In genomic region chr1:32988665-32989064, GRCh38 we compare ENCODE assay signal across 10 cellular contexts. TPM values are rescaled to one million over a fixed set of nuclear protein-coding genes. Genes with fewer than 3 reads are reported as not detected.
A peak's percentile ranks its signal among the peaks of the same experiment; 100 is the strongest.
DNase-seq lines count a peak whose midpoint lies in the region; ATAC-seq and TF ChIP-seq lines count a peak whose summit lies in the region.
"Had no signal": no experiment of that assay in that cellular context is flagged by ENCODE, and none has a peak within 500 bp of the region (broad histone marks: within the 10 kb centered on the region; RNA-seq: fewer than 3 reads in every experiment).

No MANE protein-coding gene starts in this region.

- no peak for TF ChIP-seq POLR2A in testis (IDR thresholded peaks at IDR 0.05)

- POLR2A ChIA-PET in activated CD4-positive, alpha-beta memory T cell treated with anti-CD3 and anti-CD28 coated beads, Interleukin-2, amount 10 ng/mL, durations not matched to agents 7 days and 5 days (lab: Charles Lee), result interaction anchor here (1.0 to 2.2 kb wide), 6 partner anchors 8 to 26 kb away, joined by 3 to 9 read pairs (median 5); partner anchors contain the start of gene RNF19B

- no peaks in the 10 kb centered on the region for H3K27me3 Mint-ChIP-seq in activated CD4-positive, alpha-beta memory T cell treated with anti-CD3 and anti-CD28 coated beads, Interleukin-2, amount 10 ng/mL, durations not matched to agents 7 days and 5 days

- H3K27me3 ChIP-seq in GM23248 (replicated peaks; ENCODE audit: insufficient read depth) (no peaks in the 10 kb centered on the region), skeletal muscle satellite cell (ENCODE audit: control insufficient read depth, insufficient read depth, low read length) (no peaks in the 10 kb centered on the region), testis (no peaks in the 10 kb centered on the region)

- TF ChIP-seq CTCF in fibroblast of villous mesenchyme (IDR thresholded peaks at IDR 0.05; ENCODE audit: insufficient read depth, low read depth, low read length) (no peak), testis (IDR thresholded peaks at IDR 0.05) (no peak)

- H4K20me1 ChIP-seq in GM23248 (ENCODE audit: insufficient read depth), result no peaks in the 10 kb centered on the region

- no peaks in the 10 kb centered on the region for H3K9me3 ChIP-seq in GM23248 (ENCODE audit: low read depth)
- H3K9me3 ChIP-seq in skeletal muscle satellite cell (replicated peaks; ENCODE audit: low read length), result no peaks in the 10 kb centered on the region
- H3K9me3 ChIP-seq in testis, result no peaks in the 10 kb centered on the region

- H3K4me3 Mint-ChIP-seq in activated CD4-positive, alpha-beta memory T cell treated with anti-CD3 and anti-CD28 coated beads, Interleukin-2, amount 10 ng/mL, durations not matched to agents 7 days and 5 days, result no peak overlapping the region
- H3K4me3 Mint-ChIP-seq: H9 had no signal

- no peak for ATAC-seq in HG02798 (IDR thresholded peaks at IDR 0.05; ENCODE audit: poor library complexity, unreplicated experiment)
- ATAC-seq in GM18502 (IDR thresholded peaks at IDR 0.05; ENCODE audit: poor library complexity, unreplicated experiment), result no peak

- no peaks in the 10 kb centered on the region for H3K9me3 Mint-ChIP-seq in activated CD4-positive, alpha-beta memory T cell treated with anti-CD3 and anti-CD28 coated beads, Interleukin-2, amount 10 ng/mL, durations not matched to agents 7 days and 5 days
- H3K9me3 Mint-ChIP-seq: H9 had no signal

- H3K79me2 ChIP-seq in GM23248 (ENCODE audit: insufficient read depth), result no peaks in the 10 kb centered on the region

- in situ Hi-C loops in GM23248 (cut with MboI), result no loop called here

- H3K9ac ChIP-seq in GM23248, result peak overlapping the region; percentile 65
- peak overlapping the region; percentile 60 for H3K9ac ChIP-seq in skeletal muscle satellite cell (ENCODE audit: low read depth, low read length)

- H3K27ac Mint-ChIP-seq in activated CD4-positive, alpha-beta memory T cell treated with anti-CD3 and anti-CD28 coated beads, Interleukin-2, amount 10 ng/mL, durations not matched to agents 7 days and 5 days, result peak overlapping the region; percentile 79

- H3K4me1 Mint-ChIP-seq in activated CD4-positive, alpha-beta memory T cell treated with anti-CD3 and anti-CD28 coated beads, Interleukin-2, amount 10 ng/mL, durations not matched to agents 7 days and 5 days, result peaks cover 90% of the 10 kb centered on the region

- peaks cover 8% of the 10 kb centered on the region for H3K36me3 Mint-ChIP-seq in activated CD4-positive, alpha-beta memory T cell treated with anti-CD3 and anti-CD28 coated beads, Interleukin-2, amount 10 ng/mL, durations not matched to agents 7 days and 5 days (ENCODE audit: low read depth)

- H3K9me2 ChIP-seq in GM23248 (ENCODE audit: insufficient read depth), result no peaks in the 10 kb centered on the region

- intact Hi-C loops in testis (cut with DNase I; ENCODE audit: low total_unique reads), result no loop called here

- peak; percentile 82 for DNase-seq in GM23248
- no peak for DNase-seq in activated CD4-positive, alpha-beta memory T cell treated with anti-CD3 and anti-CD28 coated beads, Interleukin-2, amount 10 ng/mL, durations not matched to agents 7 days and 5 days
- DNase-seq in fibroblast of villous mesenchyme (ENCODE audit: low read depth), result peak; percentile 79
- DNase-seq in testis, result no peak
- DNase-seq in NCI-H2107 treated with DMSO at 0.1 percent for 48 hours (lab: John Stamatoyannopoulos, UW; ENCODE audit: unreplicated experiment), result no peak
- DNase-seq: activated gamma-delta T cell, H9 had no signal

- no peak overlapping the region for H2AFZ ChIP-seq in GM23248

- CTCF ChIA-PET in activated CD4-positive, alpha-beta memory T cell treated with anti-CD3 and anti-CD28 coated beads, Interleukin-2, amount 10 ng/mL, durations not matched to agents 7 days and 5 days (lab: Charles Lee), result interaction anchor here (0.9 to 1.1 kb wide), 3 partner anchors 8 to 24 kb away, joined by 3 to 4 read pairs (median 3); partner anchors contain the start of gene RNF19B

- H3K27ac ChIP-seq in GM23248 (peak overlapping the region; percentile 89), testis (peak overlapping the region in 1 of 2 donors; percentile 48)

- H3K36me3 ChIP-seq in GM23248 (ENCODE audit: low read depth) (no peaks in the 10 kb centered on the region), skeletal muscle satellite cell (ENCODE audit: insufficient read depth, low read length) (no peaks in the 10 kb centered on the region), testis (ENCODE audit: low read depth, missing control alignments) (no peaks in the 10 kb centered on the region)

- peak overlapping the region; percentile 29; the same call in 1 of the 2 replicates for H3K4me3 ChIP-seq in GM23248
- no peak overlapping the region for H3K4me3 ChIP-seq in fibroblast of villous mesenchyme (ENCODE audit: low read depth, low read length)
- peak overlapping the region; percentile 3 for H3K4me3 ChIP-seq in skeletal muscle satellite cell (ENCODE audit: low read length)
- H3K4me3 ChIP-seq in testis, result no peak overlapping the region

- H3K4me2 ChIP-seq in GM23248 (ENCODE audit: unreplicated experiment) (peak overlapping the region; percentile 58), skeletal muscle satellite cell (ENCODE audit: low read length) (peak overlapping the region; percentile 59)

- peaks cover 40% of the 10 kb centered on the region for H3K4me1 ChIP-seq in GM23248 (ENCODE audit: insufficient read depth)
- peaks cover 38% of the 10 kb centered on the region for H3K4me1 ChIP-seq in skeletal muscle satellite cell (ENCODE audit: control insufficient read depth, insufficient read depth, low read length)
- H3K4me1 ChIP-seq in testis, result peaks cover 30% of the 10 kb centered on the region

- peaks cover 41% of the 10 kb centered on the region for H3F3A ChIP-seq in GM23248 (ENCODE audit: insufficient read depth)

RNA-seq across cellular contexts. Expression of gene RNF19B, which starts 24.1 kb away (rescaled TPM):
- total RNA-seq in GM23248 (2014; rRNA removed; shearing (Covaris generic)), result 9.5 and 11.1 TPM in 2 replicates
- polyA plus RNA-seq in GM23248 (2016; fragmentation: Nextera tagmentation; extraction: Ambion mirVana) (1.5 and 1.6 TPM in 2 replicates), testis (ENCODE audit: insufficient read depth, low read depth, low replicate concordance) (225 TPM)
- 10 to 100 TPM; 42.9 to 46.9 TPM for total RNA-seq in activated CD4-positive, alpha-beta memory T cell treated with anti-CD3 and anti-CD28 coated beads, Interleukin-2, amount 10 ng/mL, durations not matched to agents 7 days and 5 days
- total RNA-seq in fibroblast of villous mesenchyme (9.3 and 9.5 TPM in 2 replicates), testis (100 to 1,000 TPM; 140 to 141 TPM)
- 9.0 and 10.4 TPM in 2 replicates for total RNA-seq in skeletal muscle satellite cell (2012; rRNA removed)

RNA-seq across cellular contexts. Expression of gene AK2, which starts 48.0 kb away (rescaled TPM):
- total RNA-seq in GM23248 (2014; rRNA removed; shearing (Covaris generic)), result 130 and 134 TPM in 2 replicates
- 173 and 179 TPM in 2 replicates for polyA plus RNA-seq in GM23248 (2016; fragmentation: Nextera tagmentation; extraction: Ambion mirVana)
- total RNA-seq in activated CD4-positive, alpha-beta memory T cell treated with anti-CD3 and anti-CD28 coated beads, Interleukin-2, amount 10 ng/mL, durations not matched to agents 7 days and 5 days, result 100 to 1,000 TPM; 189 to 192 TPM
- 99.7 and 120 TPM in 2 replicates for total RNA-seq in fibroblast of villous mesenchyme
- 224 and 288 TPM in 2 replicates for total RNA-seq in skeletal muscle satellite cell (2012; rRNA removed)
- 100 to 1,000 TPM; 181 to 219 TPM for total RNA-seq in testis
- polyA plus RNA-seq in testis (ENCODE audit: insufficient read depth, low read depth, low replicate concordance), result 144 TPM

Comparison
In these comparisons a context has a peak if more than half of its experiments do, and no peak if none do; other contexts are left out.
1. DNase-seq: peak in GM23248 (single experiment) and fibroblast of villous mesenchyme (single experiment); none in activated CD4-positive, alpha-beta memory T cell treated with anti-CD3 and anti-CD28 coated beads, Interleukin-2, amount 10 ng/mL, durations not matched to agents 7 days and 5 days (single experiment), testis (single experiment) and NCI-H2107 treated with DMSO at 0.1 percent for 48 hours (single experiment).
2. H3K4me3 ChIP-seq: peak in GM23248 (single experiment) and skeletal muscle satellite cell (single experiment); none in fibroblast of villous mesenchyme (single experiment) and testis (0 of 2).